ENCODE assay signal across 1 cellular context in the genomic region with DNA sequence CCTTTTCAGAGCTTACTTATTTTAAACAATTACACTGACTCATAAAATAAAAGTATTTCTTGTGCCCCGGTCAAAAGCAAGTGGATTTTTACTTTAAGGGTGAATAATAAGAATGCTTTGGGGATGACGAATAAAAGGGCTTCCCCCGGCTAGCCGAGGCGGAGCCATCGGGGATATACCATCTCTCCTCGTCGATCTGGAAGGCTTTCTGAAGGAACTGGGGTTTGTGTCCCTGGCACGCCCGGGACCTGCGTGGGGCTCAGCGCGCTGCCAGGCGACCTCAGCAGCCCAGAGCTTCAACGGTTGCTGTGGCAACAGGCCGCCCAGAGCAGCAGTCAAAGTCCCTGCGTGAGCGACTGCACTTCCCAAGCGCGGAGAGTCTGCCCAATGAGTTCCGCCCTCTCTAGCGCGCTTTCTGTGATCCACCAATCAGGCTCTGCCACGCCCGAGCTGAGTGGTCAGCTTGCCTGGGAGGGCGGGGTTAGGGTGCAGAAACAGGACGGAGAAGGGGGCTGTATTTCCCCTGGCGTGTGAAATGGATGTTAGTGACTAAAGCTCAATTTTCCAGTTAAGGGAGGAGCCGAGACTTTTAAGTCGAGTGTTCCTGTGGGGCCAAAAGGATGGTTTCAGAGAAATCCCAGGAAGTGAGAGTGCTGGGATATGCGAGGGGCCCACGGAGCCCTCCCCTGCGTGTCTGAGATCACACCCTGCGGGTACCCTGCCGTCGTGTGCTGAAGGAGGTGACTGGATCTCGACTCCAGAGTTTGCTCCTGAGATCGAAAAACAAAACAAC.
TF ChIP-seq lines count a peak whose summit lies in the region.

No MANE protein-coding gene starts in this region.

TF ChIP-seq in K562, 482 proteins besides CTCF, POLR2A, EP300 and RAD21 (continued from another document and continues in another):
- TF ChIP-seq, protein P1, sequence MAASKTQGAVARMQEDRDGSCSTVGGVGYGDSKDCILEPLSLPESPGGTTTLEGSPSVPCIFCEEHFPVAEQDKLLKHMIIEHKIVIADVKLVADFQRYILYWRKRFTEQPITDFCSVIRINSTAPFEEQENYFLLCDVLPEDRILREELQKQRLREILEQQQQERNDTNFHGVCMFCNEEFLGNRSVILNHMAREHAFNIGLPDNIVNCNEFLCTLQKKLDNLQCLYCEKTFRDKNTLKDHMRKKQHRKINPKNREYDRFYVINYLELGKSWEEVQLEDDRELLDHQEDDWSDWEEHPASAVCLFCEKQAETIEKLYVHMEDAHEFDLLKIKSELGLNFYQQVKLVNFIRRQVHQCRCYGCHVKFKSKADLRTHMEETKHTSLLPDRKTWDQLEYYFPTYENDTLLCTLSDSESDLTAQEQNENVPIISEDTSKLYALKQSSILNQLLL (CRISPR knock-in tag; IDR thresholded peaks at IDR 0.05; ENCODE audit: borderline replicate concordance): no peak
- TF ChIP-seq ZNF274 (IDR thresholded peaks at IDR 0.05; ENCODE audit: borderline replicate concordance, low read depth, low read length): no peak
- TF ChIP-seq ZNF23 (CRISPR knock-in tag; IDR thresholded peaks at IDR 0.05): no peak
- TF ChIP-seq, protein P2, sequence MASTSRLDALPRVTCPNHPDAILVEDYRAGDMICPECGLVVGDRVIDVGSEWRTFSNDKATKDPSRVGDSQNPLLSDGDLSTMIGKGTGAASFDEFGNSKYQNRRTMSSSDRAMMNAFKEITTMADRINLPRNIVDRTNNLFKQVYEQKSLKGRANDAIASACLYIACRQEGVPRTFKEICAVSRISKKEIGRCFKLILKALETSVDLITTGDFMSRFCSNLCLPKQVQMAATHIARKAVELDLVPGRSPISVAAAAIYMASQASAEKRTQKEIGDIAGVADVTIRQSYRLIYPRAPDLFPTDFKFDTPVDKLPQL (IDR thresholded peaks at IDR 0.05; ENCODE audit: extremely low read depth, insufficient read length): no peak
- TF ChIP-seq TRIM24 (IDR thresholded peaks at IDR 0.05): no peak
- TF ChIP-seq TAF9B (IDR thresholded peaks at IDR 0.05; ENCODE audit: partially characterized antibody): no peak
- peak; percentile 63 for TF ChIP-seq HMGN3 (IDR thresholded peaks at IDR 0.05; ENCODE audit: borderline replicate concordance, extremely low read depth, insufficient read length, low read depth, low read length)
- TF ChIP-seq, protein P3, sequence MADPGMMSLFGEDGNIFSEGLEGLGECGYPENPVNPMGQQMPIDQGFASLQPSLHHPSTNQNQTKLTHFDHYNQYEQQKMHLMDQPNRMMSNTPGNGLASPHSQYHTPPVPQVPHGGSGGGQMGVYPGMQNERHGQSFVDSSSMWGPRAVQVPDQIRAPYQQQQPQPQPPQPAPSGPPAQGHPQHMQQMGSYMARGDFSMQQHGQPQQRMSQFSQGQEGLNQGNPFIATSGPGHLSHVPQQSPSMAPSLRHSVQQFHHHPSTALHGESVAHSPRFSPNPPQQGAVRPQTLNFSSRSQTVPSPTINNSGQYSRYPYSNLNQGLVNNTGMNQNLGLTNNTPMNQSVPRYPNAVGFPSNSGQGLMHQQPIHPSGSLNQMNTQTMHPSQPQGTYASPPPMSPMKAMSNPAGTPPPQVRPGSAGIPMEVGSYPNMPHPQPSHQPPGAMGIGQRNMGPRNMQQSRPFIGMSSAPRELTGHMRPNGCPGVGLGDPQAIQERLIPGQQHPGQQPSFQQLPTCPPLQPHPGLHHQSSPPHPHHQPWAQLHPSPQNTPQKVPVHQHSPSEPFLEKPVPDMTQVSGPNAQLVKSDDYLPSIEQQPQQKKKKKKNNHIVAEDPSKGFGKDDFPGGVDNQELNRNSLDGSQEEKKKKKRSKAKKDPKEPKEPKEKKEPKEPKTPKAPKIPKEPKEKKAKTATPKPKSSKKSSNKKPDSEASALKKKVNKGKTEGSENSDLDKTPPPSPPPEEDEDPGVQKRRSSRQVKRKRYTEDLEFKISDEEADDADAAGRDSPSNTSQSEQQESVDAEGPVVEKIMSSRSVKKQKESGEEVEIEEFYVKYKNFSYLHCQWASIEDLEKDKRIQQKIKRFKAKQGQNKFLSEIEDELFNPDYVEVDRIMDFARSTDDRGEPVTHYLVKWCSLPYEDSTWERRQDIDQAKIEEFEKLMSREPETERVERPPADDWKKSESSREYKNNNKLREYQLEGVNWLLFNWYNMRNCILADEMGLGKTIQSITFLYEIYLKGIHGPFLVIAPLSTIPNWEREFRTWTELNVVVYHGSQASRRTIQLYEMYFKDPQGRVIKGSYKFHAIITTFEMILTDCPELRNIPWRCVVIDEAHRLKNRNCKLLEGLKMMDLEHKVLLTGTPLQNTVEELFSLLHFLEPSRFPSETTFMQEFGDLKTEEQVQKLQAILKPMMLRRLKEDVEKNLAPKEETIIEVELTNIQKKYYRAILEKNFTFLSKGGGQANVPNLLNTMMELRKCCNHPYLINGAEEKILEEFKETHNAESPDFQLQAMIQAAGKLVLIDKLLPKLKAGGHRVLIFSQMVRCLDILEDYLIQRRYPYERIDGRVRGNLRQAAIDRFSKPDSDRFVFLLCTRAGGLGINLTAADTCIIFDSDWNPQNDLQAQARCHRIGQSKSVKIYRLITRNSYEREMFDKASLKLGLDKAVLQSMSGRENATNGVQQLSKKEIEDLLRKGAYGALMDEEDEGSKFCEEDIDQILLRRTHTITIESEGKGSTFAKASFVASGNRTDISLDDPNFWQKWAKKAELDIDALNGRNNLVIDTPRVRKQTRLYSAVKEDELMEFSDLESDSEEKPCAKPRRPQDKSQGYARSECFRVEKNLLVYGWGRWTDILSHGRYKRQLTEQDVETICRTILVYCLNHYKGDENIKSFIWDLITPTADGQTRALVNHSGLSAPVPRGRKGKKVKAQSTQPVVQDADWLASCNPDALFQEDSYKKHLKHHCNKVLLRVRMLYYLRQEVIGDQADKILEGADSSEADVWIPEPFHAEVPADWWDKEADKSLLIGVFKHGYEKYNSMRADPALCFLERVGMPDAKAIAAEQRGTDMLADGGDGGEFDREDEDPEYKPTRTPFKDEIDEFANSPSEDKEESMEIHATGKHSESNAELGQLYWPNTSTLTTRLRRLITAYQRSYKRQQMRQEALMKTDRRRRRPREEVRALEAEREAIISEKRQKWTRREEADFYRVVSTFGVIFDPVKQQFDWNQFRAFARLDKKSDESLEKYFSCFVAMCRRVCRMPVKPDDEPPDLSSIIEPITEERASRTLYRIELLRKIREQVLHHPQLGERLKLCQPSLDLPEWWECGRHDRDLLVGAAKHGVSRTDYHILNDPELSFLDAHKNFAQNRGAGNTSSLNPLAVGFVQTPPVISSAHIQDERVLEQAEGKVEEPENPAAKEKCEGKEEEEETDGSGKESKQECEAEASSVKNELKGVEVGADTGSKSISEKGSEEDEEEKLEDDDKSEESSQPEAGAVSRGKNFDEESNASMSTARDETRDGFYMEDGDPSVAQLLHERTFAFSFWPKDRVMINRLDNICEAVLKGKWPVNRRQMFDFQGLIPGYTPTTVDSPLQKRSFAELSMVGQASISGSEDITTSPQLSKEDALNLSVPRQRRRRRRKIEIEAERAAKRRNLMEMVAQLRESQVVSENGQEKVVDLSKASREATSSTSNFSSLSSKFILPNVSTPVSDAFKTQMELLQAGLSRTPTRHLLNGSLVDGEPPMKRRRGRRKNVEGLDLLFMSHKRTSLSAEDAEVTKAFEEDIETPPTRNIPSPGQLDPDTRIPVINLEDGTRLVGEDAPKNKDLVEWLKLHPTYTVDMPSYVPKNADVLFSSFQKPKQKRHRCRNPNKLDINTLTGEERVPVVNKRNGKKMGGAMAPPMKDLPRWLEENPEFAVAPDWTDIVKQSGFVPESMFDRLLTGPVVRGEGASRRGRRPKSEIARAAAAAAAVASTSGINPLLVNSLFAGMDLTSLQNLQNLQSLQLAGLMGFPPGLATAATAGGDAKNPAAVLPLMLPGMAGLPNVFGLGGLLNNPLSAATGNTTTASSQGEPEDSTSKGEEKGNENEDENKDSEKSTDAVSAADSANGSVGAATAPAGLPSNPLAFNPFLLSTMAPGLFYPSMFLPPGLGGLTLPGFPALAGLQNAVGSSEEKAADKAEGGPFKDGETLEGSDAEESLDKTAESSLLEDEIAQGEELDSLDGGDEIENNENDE (IDR thresholded peaks at IDR 0.05; ENCODE audit: low read depth, low read length): no peak
- TF ChIP-seq TAL1 (IDR thresholded peaks at IDR 0.05): no peak
- no peak for TF ChIP-seq SIN3B (IDR thresholded peaks at IDR 0.05; ENCODE audit: low read depth)
- TF ChIP-seq LEF1 (IDR thresholded peaks at IDR 0.05): no peak
- TF ChIP-seq ZNF354B (CRISPR knock-in tag; IDR thresholded peaks at IDR 0.05): no peak
- TF ChIP-seq ARNT (IDR thresholded peaks at IDR 0.05): no peak
- TF ChIP-seq RBM14 (IDR thresholded peaks at IDR 0.05; ENCODE audit: borderline replicate concordance, insufficient read depth, low read depth, low read length): no peak
- TF ChIP-seq GATA2 (CRISPR knock-in tag; IDR thresholded peaks at IDR 0.05): no peak
- TF ChIP-seq ZNF561 (CRISPR knock-in tag; conservative IDR thresholded peaks at IDR 0.05): no peak
- peak in 1 of 2 experiments; percentile 90; a peak in 2 of 4 replicates for TF ChIP-seq CSDE1 (IDR thresholded peaks at IDR 0.05)
- no peak for TF ChIP-seq SMARCA5 (IDR thresholded peaks at IDR 0.05)
- TF ChIP-seq SOX6 (IDR thresholded peaks at IDR 0.05): no peak
- TF ChIP-seq EWSR1 (IDR thresholded peaks at IDR 0.05; ENCODE audit: borderline replicate concordance, low read depth, partially characterized antibody): no peak
- TF ChIP-seq E2F4 (CRISPR knock-in tag; IDR thresholded peaks at IDR 0.05; ENCODE audit: low read depth): no peak
- no peak for TF ChIP-seq ZFP1 (CRISPR knock-in tag; IDR thresholded peaks at IDR 0.05)
- no peak for TF ChIP-seq LCOR (CRISPR knock-in tag; IDR thresholded peaks at IDR 0.05)
- no peak for TF ChIP-seq ZNF780A (CRISPR knock-in tag; IDR thresholded peaks at IDR 0.05)
- no peak for TF ChIP-seq TEAD1 (CRISPR knock-in tag; IDR thresholded peaks at IDR 0.05)
- no peak for TF ChIP-seq ZNF3 (CRISPR knock-in tag; IDR thresholded peaks at IDR 0.05)
- no peak for TF ChIP-seq ZNF444 (CRISPR knock-in tag; IDR thresholded peaks at IDR 0.05)
- TF ChIP-seq ZBTB1 (CRISPR knock-in tag; IDR thresholded peaks at IDR 0.05; ENCODE audit: borderline replicate concordance, low read depth): no peak
- no peak for TF ChIP-seq SMARCC2 (IDR thresholded peaks at IDR 0.05; ENCODE audit: low read depth)
- TF ChIP-seq CHAMP1 (IDR thresholded peaks at IDR 0.05): 0 out of 2 replicates have a peak, but pooled peaks have one; percentile 15
- TF ChIP-seq NRF1 (conservative IDR thresholded peaks at IDR 0.05 in 1 of 2, IDR thresholded peaks at IDR 0.05 in 1 of 2): peak; percentile 88 to 90
- no peak for TF ChIP-seq ZNF436 (CRISPR knock-in tag; IDR thresholded peaks at IDR 0.05)
- TF ChIP-seq POLR3G (IDR thresholded peaks at IDR 0.05; ENCODE audit: extremely low read depth, insufficient read length, insufficient replicate concordance): no peak
- no peak for TF ChIP-seq GTF2E2 (tag; IDR thresholded peaks at IDR 0.05)
- peak; percentile 83 for TF ChIP-seq FOS (IDR thresholded peaks at IDR 0.05; ENCODE audit: extremely low read depth, insufficient read length)
- no peak for TF ChIP-seq TRIM28 (IDR thresholded peaks at IDR 0.05)
- TF ChIP-seq, protein P4, sequence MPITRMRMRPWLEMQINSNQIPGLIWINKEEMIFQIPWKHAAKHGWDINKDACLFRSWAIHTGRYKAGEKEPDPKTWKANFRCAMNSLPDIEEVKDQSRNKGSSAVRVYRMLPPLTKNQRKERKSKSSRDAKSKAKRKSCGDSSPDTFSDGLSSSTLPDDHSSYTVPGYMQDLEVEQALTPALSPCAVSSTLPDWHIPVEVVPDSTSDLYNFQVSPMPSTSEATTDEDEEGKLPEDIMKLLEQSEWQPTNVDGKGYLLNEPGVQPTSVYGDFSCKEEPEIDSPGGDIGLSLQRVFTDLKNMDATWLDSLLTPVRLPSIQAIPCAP (CRISPR knock-in tag; IDR thresholded peaks at IDR 0.05; ENCODE audit: borderline replicate concordance): no peak
- no peak for TF ChIP-seq FIP1L1 (IDR thresholded peaks at IDR 0.05; ENCODE audit: low read depth, low read length, poor library complexity, severe bottlenecking)
